Comparison of ENCODE assay signal across 8 cellular contexts in genomic region chr21:42975886-42976608, GRCh38. TPM values are rescaled to one million over a fixed set of nuclear protein-coding genes. Genes with fewer than 3 reads are reported as not detected.
DNase-seq lines count a peak whose midpoint lies in the region; ATAC-seq, FAIRE-seq and TF ChIP-seq lines count a peak whose summit lies in the region.

No MANE protein-coding gene starts in this region.

- peaks cover 50% of the 10 kb centered on the region for H3K79me2 ChIP-seq in keratinocyte (ENCODE audit: control insufficient read depth, insufficient read depth, low read length)

- peaks cover 1 to 4% of the 10 kb centered on the region in 2 experiments for H3K36me3 ChIP-seq in keratinocyte (ENCODE audit: control insufficient read depth in 2 of 2, extremely low read depth in 1 of 2, insufficient read depth in 2 of 2, low read length in 2 of 2)

- POLR2A ChIA-PET in activated CD4-positive, alpha-beta T cell treated with anti-CD3 and anti-CD28 coated beads for 36 hours (lab: Charles Lee) = no interaction called here

- H2AFZ ChIP-seq in keratinocyte (ENCODE audit: control insufficient read depth, low read length) = no peak overlapping the region

- no peaks in the 10 kb centered on the region for H3K9me3 ChIP-seq in keratinocyte (ENCODE audit: control insufficient read depth, low read depth, low read length)

- H3K9me3 Mint-ChIP-seq in activated CD4-positive, alpha-beta T cell treated with anti-CD3 and anti-CD28 coated beads for 36 hours (ENCODE audit: low read depth) = no peaks in the 10 kb centered on the region
- no peaks in the 10 kb centered on the region for H3K9me3 Mint-ChIP-seq in activated naive CD8-positive, alpha-beta T cell treated with anti-CD3 and anti-CD28 coated beads, Interleukin-2, amount 50 U/mL, for 24 hours

- peak overlapping the region; percentile 82 for H3K4me2 ChIP-seq in keratinocyte (ENCODE audit: control insufficient read depth, extremely low read depth, insufficient read depth, low read depth, low read length)

- peak overlapping the region; percentile 85 for H3K4me3 Mint-ChIP-seq in activated CD4-positive, alpha-beta T cell treated with anti-CD3 and anti-CD28 coated beads for 36 hours
- peak overlapping the region; percentile 87 for H3K4me3 Mint-ChIP-seq in activated naive CD8-positive, alpha-beta T cell treated with anti-CD3 and anti-CD28 coated beads, Interleukin-2, amount 50 U/mL, for 24 hours

- ATAC-seq in activated CD4-positive, alpha-beta T cell treated with anti-CD3 and anti-CD28 coated beads for 36 hours = no peak
- ATAC-seq in activated naive CD8-positive, alpha-beta T cell treated with anti-CD3 and anti-CD28 coated beads, Interleukin-2, amount 50 U/mL, for 24 hours = no peak

- dilution Hi-C loops in keratinocyte (cut with MboI; ENCODE audit: extremely low pct_ligation_motif_present, low sequenced_read_pairs) = no loop called here

- H3K4me3 ChIP-seq in keratinocyte (ENCODE audit: control insufficient read depth in 2 of 3, extremely low read depth in 1 of 3, insufficient read depth in 2 of 3, low read depth in 1 of 3, low read length in 3 of 3) = peak overlapping the region; percentile 56 to 96 (median 94)

- no peak for TF ChIP-seq CTCF in keratinocyte (optimal IDR thresholded peaks at IDR 0.05 in 1 of 3, IDR thresholded peaks at IDR 0.05 in 1 of 3, conservative IDR thresholded peaks at IDR 0.05 in 1 of 3; ENCODE audit: extremely low read depth in 1 of 3, insufficient read depth in 2 of 3, low read length in 3 of 3)

- DNase-seq in activated CD4-positive, alpha-beta T cell treated with anti-CD3 and anti-CD28 coated beads for 36 hours = no peak
- DNase-seq in activated CD4-positive, alpha-beta T cell treated with anti-CD3 and anti-CD28 coated beads for 1 hour = no peak
- DNase-seq in activated naive CD8-positive, alpha-beta T cell treated with anti-CD3 and anti-CD28 coated beads, Interleukin-2, amount 50 U/mL, for 24 hours = no peak
- no peak for DNase-seq in keratinocyte (ENCODE audit: low read depth, low spot score)
- DNase-seq in NCI-H2081 treated with DMSO at 0.1 percent for 48 hours (lab: John Stamatoyannopoulos, UW) = no peak
- DNase-seq in inferior parietal cortex (ENCODE audit: extremely low spot score) = no peak
- no peak for DNase-seq in AG20443 (ENCODE audit: low spot score)

- peaks cover 2% of the 10 kb centered on the region for H4K20me1 ChIP-seq in keratinocyte (ENCODE audit: control insufficient read depth, extremely low read depth, insufficient read depth, low read length)

- no peaks in the 10 kb centered on the region for H3K27me3 ChIP-seq in keratinocyte (ENCODE audit: control insufficient read depth, extremely low read depth, insufficient read depth, low read length)

- intact Hi-C loops in activated CD4-positive, alpha-beta T cell treated with anti-CD3 and anti-CD28 coated beads for 36 hours (cut with DNase I, micrococcal nuclease) = loop anchor here (2.0 to 10.0 kb wide), 4 partner anchors 679 to 1839 kb away; partner anchors contain the start of genes CFAP410 (in 2 of the 2), HSF2BP (in 1 of the 2), RRP1B (in 1 of the 2) and SUMO3 (in 1 of the 2)

- peaks cover 22% of the 10 kb centered on the region for H3K36me3 Mint-ChIP-seq in activated CD4-positive, alpha-beta T cell treated with anti-CD3 and anti-CD28 coated beads for 36 hours (ENCODE audit: low read depth)
- peaks cover 23% of the 10 kb centered on the region for H3K36me3 Mint-ChIP-seq in activated naive CD8-positive, alpha-beta T cell treated with anti-CD3 and anti-CD28 coated beads, Interleukin-2, amount 50 U/mL, for 24 hours (ENCODE audit: low read depth)

- H3K9me1 ChIP-seq in keratinocyte (ENCODE audit: control insufficient read depth, extremely low read depth, insufficient read depth, low read length) = no peaks in the 10 kb centered on the region

- CTCF ChIA-PET in activated CD4-positive, alpha-beta T cell treated with anti-CD3 and anti-CD28 coated beads for 36 hours (lab: Charles Lee) = no interaction called here

- peak overlapping the region; percentile 95 for H3K9ac ChIP-seq in keratinocyte (ENCODE audit: control insufficient read depth, extremely low read depth, insufficient read depth, low read length)

- H3K4me1 Mint-ChIP-seq in activated CD4-positive, alpha-beta T cell treated with anti-CD3 and anti-CD28 coated beads for 36 hours = peaks cover 33% of the 10 kb centered on the region
- peaks cover 45% of the 10 kb centered on the region for H3K4me1 Mint-ChIP-seq in activated naive CD8-positive, alpha-beta T cell treated with anti-CD3 and anti-CD28 coated beads, Interleukin-2, amount 50 U/mL, for 24 hours

- H3K27me3 Mint-ChIP-seq in activated CD4-positive, alpha-beta T cell treated with anti-CD3 and anti-CD28 coated beads for 36 hours = no peaks in the 10 kb centered on the region
- no peaks in the 10 kb centered on the region for H3K27me3 Mint-ChIP-seq in activated naive CD8-positive, alpha-beta T cell treated with anti-CD3 and anti-CD28 coated beads, Interleukin-2, amount 50 U/mL, for 24 hours

- H3K27ac ChIP-seq in keratinocyte (ENCODE audit: control insufficient read depth, insufficient read depth, low read length) = peak overlapping the region; percentile 92
- H3K27ac ChIP-seq in temporal lobe (ENCODE audit: low read depth, low read length) = peak overlapping the region; percentile 76

- FAIRE-seq in keratinocyte (lab: Jason Lieb, UNC) = peak; percentile 17

- H3K27ac Mint-ChIP-seq in activated CD4-positive, alpha-beta T cell treated with anti-CD3 and anti-CD28 coated beads for 36 hours = peak overlapping the region; percentile 94
- H3K27ac Mint-ChIP-seq in activated naive CD8-positive, alpha-beta T cell treated with anti-CD3 and anti-CD28 coated beads, Interleukin-2, amount 50 U/mL, for 24 hours = peak overlapping the region; percentile 90

- H3K4me1 ChIP-seq in keratinocyte (ENCODE audit: control insufficient read depth, extremely low read depth, insufficient read depth, low read length) = peaks cover 15% of the 10 kb centered on the region

RNA-seq across cellular contexts. Expression of gene PKNOX1, which starts 1.7 kb away (rescaled TPM):
- 10 to 100 TPM; 13.4 to 14.8 TPM for total RNA-seq in activated CD4-positive, alpha-beta T cell treated with anti-CD3 and anti-CD28 coated beads for 36 hours
- polyA plus RNA-seq in keratinocyte = 30.7 to 38.2 TPM (median 33.3 TPM) in 3 replicates
- polyA plus RNA-seq in keratinocyte (2011; ENCODE audit: low read depth) = 35.0 TPM
- polyA plus RNA-seq in keratinocyte (2011; cell fraction: cytosol; rRNA removed) = 18.4 and 29.9 TPM in 2 replicates
- polyA plus RNA-seq in keratinocyte (2011; cell fraction: nucleus; rRNA removed) = 24.4 and 24.9 TPM in 2 replicates
- polyA plus RNA-seq in keratinocyte (2012; ENCODE audit: low replicate concordance) = 11.7 and 16.3 TPM in 2 replicates
- polyA minus RNA-seq in keratinocyte = 30.5 to 61.7 TPM (median 44.9 TPM) in 3 replicates
- polyA minus RNA-seq in keratinocyte (2011; cell fraction: cytosol; rRNA and poly(A)+ RNA removed) = 23.8 TPM
- polyA minus RNA-seq in keratinocyte (2011; cell fraction: nucleus; rRNA and poly(A)+ RNA removed) = 22.2 and 45.6 TPM in 2 replicates
- 13.8 TPM for total RNA-seq in temporal lobe

RNA-seq across cellular contexts. Expression of gene ERVH48-1, which starts 50.6 kb away (rescaled TPM):
- 1 to 10 TPM in 1 of 2 experiments, under 1 TPM in 1; 0.91 to 1.4 TPM for total RNA-seq in activated CD4-positive, alpha-beta T cell treated with anti-CD3 and anti-CD28 coated beads for 36 hours
- polyA plus RNA-seq in keratinocyte = 0.03 to 0.05 TPM in 2 of 3 replicates, not detected in the other
- polyA plus RNA-seq in keratinocyte (2011; ENCODE audit: low read depth) = not detected
- polyA plus RNA-seq in keratinocyte (2011; cell fraction: cytosol; rRNA removed) = 0.03 TPM in 1 of 2 replicates, not detected in the other
- 0.04 TPM in 1 of 2 replicates, not detected in the other for polyA plus RNA-seq in keratinocyte (2011; cell fraction: nucleus; rRNA removed)
- polyA plus RNA-seq in keratinocyte (2012; ENCODE audit: low replicate concordance) = 0.37 TPM in 1 of 2 replicates, not detected in the other
- polyA minus RNA-seq in keratinocyte = not detected in 3 replicates
- not detected for polyA minus RNA-seq in keratinocyte (2011; cell fraction: cytosol; rRNA and poly(A)+ RNA removed)
- not detected in 2 replicates for polyA minus RNA-seq in keratinocyte (2011; cell fraction: nucleus; rRNA and poly(A)+ RNA removed)
- not detected for total RNA-seq in temporal lobe
